8 cellular contexts compared by ENCODE assay signal in the genomic region with DNA sequence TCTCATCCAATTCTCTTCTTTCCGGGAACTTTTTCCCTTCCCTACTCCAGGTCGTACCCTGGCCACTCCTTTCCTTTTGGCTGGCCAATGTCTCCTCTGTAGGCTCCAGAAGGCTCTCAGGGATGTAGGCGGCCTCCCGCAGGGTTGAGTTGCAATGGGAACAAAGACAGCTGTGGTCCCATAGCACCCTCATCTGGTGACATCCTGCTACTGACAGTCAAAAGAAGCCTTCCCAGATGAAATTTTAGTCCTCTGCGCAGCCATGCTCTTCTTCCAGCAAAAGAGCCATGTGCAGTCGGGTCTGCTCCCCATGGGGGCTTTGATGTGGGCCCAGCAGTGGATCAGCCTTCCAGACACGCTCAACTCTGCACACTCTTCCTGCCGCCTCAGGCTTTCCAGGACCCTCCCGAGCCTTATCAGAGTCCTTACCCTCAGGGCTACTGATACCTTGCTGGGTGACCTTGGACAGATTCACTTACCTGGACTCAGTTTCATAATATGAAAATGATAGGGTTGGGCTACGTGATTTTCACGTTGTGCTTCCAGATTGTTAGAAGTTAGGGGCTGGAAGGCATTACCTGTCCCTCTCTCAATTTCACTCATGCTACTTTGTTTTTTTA.
DNase-seq lines count a peak whose midpoint lies in the region; ATAC-seq and TF ChIP-seq lines count a peak whose summit lies in the region.

No MANE protein-coding gene starts in this region.

- H3K27ac ChIP-seq in iPS DF 6.9 (ENCODE audit: low read length) = no peak overlapping the region

- DNase-seq in COR-L47 (lab: John Stamatoyannopoulos, UW) (peak; percentile 34), HEK293T (ENCODE audit: extremely low spot score) (peak; percentile 71), OCI-M1 (lab: John Stamatoyannopoulos, UW) (peak; percentile 52), amniotic epithelial cell (ENCODE audit: low read depth) (peak; percentile 62), iPS DF 6.9 (ENCODE audit: low read depth, low spot score) (peak; percentile 76), HPDE6-E6E7 (ENCODE audit: extremely low spot score) (no peak)
- DNase-seq in stimulated activated CD4-positive, alpha-beta T cell treated with anti-CD3 and anti-CD28 coated beads, Interleukin-1b, Interleukin-23, amount 100 ng/mL, for 48 hours = peak; percentile 33

- POLR2A ChIA-PET in HEK293T (lab: Yijun Ruan, JAX) = interaction anchor here (1.5 kb wide), 1 partner anchor 303 kb away, joined by 4 read pairs; no protein-coding TSS in a partner anchor

- CTCF ChIA-PET in HEK293T (lab: Yijun Ruan, JAX) = interaction anchor here (0.6 to 4.0 kb wide), 4 partner anchors 9 to 527 kb away, joined by 3 to 16 read pairs (median 4); no protein-coding TSS in a partner anchor

- peaks cover 2% of the 10 kb centered on the region; the same call in 1 of the 2 replicates for H3K4me1 ChIP-seq in iPS DF 6.9 (ENCODE audit: control insufficient read depth, insufficient read depth, low read length)

- ATAC-seq in GM18517 (IDR thresholded peaks at IDR 0.05; ENCODE audit: unreplicated experiment) = no peak

- WGBS in iPS DF 6.9 (ENCODE audit: insufficient coverage, insufficient read length) = no CpG with 5 or more reads among the region's 11 CpGs

- no peaks in the 10 kb centered on the region for H3K27me3 ChIP-seq in iPS DF 6.9 (ENCODE audit: control insufficient read depth, insufficient read depth, low read length)

- no peak overlapping the region for H3K4me3 ChIP-seq in iPS DF 6.9 (ENCODE audit: low read length)

- H3K9me3 ChIP-seq in iPS DF 6.9 (ENCODE audit: control insufficient read depth, insufficient read depth, low read length) = no peaks in the 10 kb centered on the region

- no peaks in the 10 kb centered on the region for H3K36me3 ChIP-seq in iPS DF 6.9 (ENCODE audit: control insufficient read depth, insufficient read depth, low read length)

TF ChIP-seq in HEK293T, 16 proteins besides CTCF, POLR2A, EP300 and RAD21:
- TF ChIP-seq, protein P1, sequence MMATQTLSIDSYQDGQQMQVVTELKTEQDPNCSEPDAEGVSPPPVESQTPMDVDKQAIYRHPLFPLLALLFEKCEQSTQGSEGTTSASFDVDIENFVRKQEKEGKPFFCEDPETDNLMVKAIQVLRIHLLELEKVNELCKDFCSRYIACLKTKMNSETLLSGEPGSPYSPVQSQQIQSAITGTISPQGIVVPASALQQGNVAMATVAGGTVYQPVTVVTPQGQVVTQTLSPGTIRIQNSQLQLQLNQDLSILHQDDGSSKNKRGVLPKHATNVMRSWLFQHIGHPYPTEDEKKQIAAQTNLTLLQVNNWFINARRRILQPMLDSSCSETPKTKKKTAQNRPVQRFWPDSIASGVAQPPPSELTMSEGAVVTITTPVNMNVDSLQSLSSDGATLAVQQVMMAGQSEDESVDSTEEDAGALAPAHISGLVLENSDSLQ (IDR thresholded peaks at IDR 0.05) = peak; percentile 22; the same call in 1 of the 2 replicates
- TF ChIP-seq BHLHE40 (IDR thresholded peaks at IDR 0.05; ENCODE audit: borderline replicate concordance) = no peak
